Comparison of ENCODE assay signal across 33 cellular contexts in genomic region chr10:43049081-43049551, GRCh38. TPM values are rescaled to one million over a fixed set of nuclear protein-coding genes. Genes with fewer than 3 reads are reported as not detected.
DNase-seq lines count a peak whose midpoint lies in the region; ATAC-seq, FAIRE-seq and TF ChIP-seq lines count a peak whose summit lies in the region.
"Had no signal": no experiment of that assay in that cellular context is flagged by ENCODE, and none has a peak within 500 bp of the region (broad histone marks: within the 10 kb centered on the region; RNA-seq: fewer than 3 reads in every experiment).

No MANE protein-coding gene starts in this region.

- H3K4me3 ChIP-seq in kidney (ENCODE audit: low read length in 2 of 2) (no peak overlapping the region), transverse colon (no peak overlapping the region)
- H3K4me3 ChIP-seq: esophagus squamous epithelium, heart right ventricle, MG63, pancreas, stomach, thyroid gland had no signal

- peak overlapping the region; percentile 73; the same call in 1 of the 2 replicates for H3K27ac Mint-ChIP-seq in HFFc6
- no peak overlapping the region for H3K27ac Mint-ChIP-seq in activated CD8-positive, alpha-beta memory T cell treated with anti-CD3 and anti-CD28 coated beads, Interleukin-2, amount 10 ng/mL, durations not matched to agents 7 days and 5 days
- H3K27ac Mint-ChIP-seq: activated naive CD8-positive, alpha-beta T cell treated with anti-CD3 and anti-CD28 coated beads for 36 hours; activated T-helper 2 cell treated with anti-CD3 and anti-CD28 coated beads, Interferon-gamma antibody, Interleukin-2, Interleukin-4, amounts not matched to agents 10 μg/mL and 5 μg/mL and 100 μg/mL, durations not matched to agents 14 hours and 24 hours and 36 hours; nephron progenitor cell had no signal

- H3K9me3 ChIP-seq in kidney (ENCODE audit: control insufficient read depth in 1 of 2, low read length in 2 of 2) (no peaks in the 10 kb centered on the region), transverse colon (no peaks in the 10 kb centered on the region)
- H3K9me3 ChIP-seq: esophagus squamous epithelium, heart right ventricle, MG63, pancreas, stomach, thyroid gland had no signal

- intact Hi-C loops in cardiac septum (cut with DNase I) (no loop called here), Right ventricle myocardium superior (cut with DNase I) (no loop called here), kidney (cut with DNase I) (no loop called here), transverse colon (cut with DNase I; ENCODE audit: low total_unique reads) (no loop called here)

- WGBS in transverse colon (ENCODE audit: low coverage in 1 of 2), 2 donors, result 87% methylated on average over 10 of the region's 10 CpGs; no CpG with 5 or more reads in 1 of the 2 donors

- H3K4me3 Mint-ChIP-seq in HFFc6, result no peak overlapping the region
- H3K4me3 Mint-ChIP-seq in activated CD8-positive, alpha-beta memory T cell treated with anti-CD3 and anti-CD28 coated beads, Interleukin-2, amount 10 ng/mL, durations not matched to agents 7 days and 5 days, result no peak overlapping the region
- H3K4me3 Mint-ChIP-seq: activated naive CD8-positive, alpha-beta T cell treated with anti-CD3 and anti-CD28 coated beads for 36 hours; nephron progenitor cell had no signal

- in situ Hi-C loops in transverse colon (cut with MboI; ENCODE audit: low pct_ligation_motif_present in 1 of 4, low pct_unique_long_range_greater_than_20kb in 1 of 4, low sequenced_read_pairs in 3 of 4), result no loop called here

- no peak for TF ChIP-seq EP300 in transverse colon (IDR thresholded peaks at IDR 0.05; ENCODE audit: low read depth)

- peaks cover 7% of the 10 kb centered on the region for H3K27me3 Mint-ChIP-seq in HFFc6 (ENCODE audit: insufficient read depth)
- peaks cover 29% of the 10 kb centered on the region for H3K27me3 Mint-ChIP-seq in activated CD8-positive, alpha-beta memory T cell treated with anti-CD3 and anti-CD28 coated beads, Interleukin-2, amount 10 ng/mL, durations not matched to agents 7 days and 5 days
- H3K27me3 Mint-ChIP-seq: activated naive CD8-positive, alpha-beta T cell treated with anti-CD3 and anti-CD28 coated beads for 36 hours had no signal

- no peak for TF ChIP-seq CTCF in HFFc6 (IDR thresholded peaks at IDR 0.05)
- TF ChIP-seq CTCF in kidney (IDR thresholded peaks at IDR 0.05; ENCODE audit: borderline replicate concordance, extremely low read depth, insufficient read depth), result no peak
- no peak for TF ChIP-seq CTCF in transverse colon (IDR thresholded peaks at IDR 0.05)

- no peak overlapping the region for H3K27ac ChIP-seq in kidney (ENCODE audit: low read depth in 2 of 2, low read length in 2 of 2)
- H3K27ac ChIP-seq in transverse colon, result no peak overlapping the region
- H3K27ac ChIP-seq: esophagus squamous epithelium, foreskin keratinocyte, heart right ventricle, HL-60, KMS-11, pancreas, stomach, thyroid gland had no signal

- DNase-seq in cardiac septum (ENCODE audit: low spot score) (peak; percentile 61), Right ventricle myocardium superior (no peak), HFFc6 (no peak), kidney (peak; percentile 63), transverse colon (peak; percentile 0)
- DNase-seq in stimulated activated CD8-positive, alpha-beta memory T cell treated with anti-CD3 and anti-CD28 coated beads, Interleukin-4, amount 100 ng/mL, for 48 hours, result no peak
- DNase-seq in activated CD8-positive, alpha-beta memory T cell treated with anti-CD3 and anti-CD28 coated beads, Interleukin-2, amount 10 ng/mL, durations not matched to agents 7 days and 5 days, result no peak
- DNase-seq: activated CD4-positive, alpha-beta T cell treated with anti-CD3 and anti-CD28 coated beads, Interleukin-2, amount 50 U/mL, for 48 hours; activated CD4-positive, CD25-positive, alpha-beta regulatory T cell treated with anti-CD3 and anti-CD28 coated beads, Interleukin-2, amount 50 U/mL, for 72 hours; activated CD8-positive, alpha-beta memory T cell treated with anti-CD3 and anti-CD28 coated beads, Interleukin-2, amount 50 U/mL, for 48 hours; activated naive CD8-positive, alpha-beta T cell treated with anti-CD3 and anti-CD28 coated beads for 36 hours; central memory CD4-positive, alpha-beta T cell; dermis blood vessel endothelial cell; esophagus squamous epithelium; foreskin keratinocyte; heart right ventricle; MG63; NCI-H1105; NCI-H2029 treated with DMSO at 0.1 percent for 48 hours; NCI-H526; PC-3; stimulated activated CD4-positive, alpha-beta T cell treated with anti-CD3 and anti-CD28 coated beads, Interleukin-1b, Interleukin-23, amount 100 ng/mL, for 48 hours; stomach; thyroid gland had no signal

- H3K9me3 Mint-ChIP-seq in HFFc6, result no peaks in the 10 kb centered on the region
- no peaks in the 10 kb centered on the region for H3K9me3 Mint-ChIP-seq in activated CD8-positive, alpha-beta memory T cell treated with anti-CD3 and anti-CD28 coated beads, Interleukin-2, amount 10 ng/mL, durations not matched to agents 7 days and 5 days (ENCODE audit: low read depth)
- H3K9me3 Mint-ChIP-seq: activated naive CD8-positive, alpha-beta T cell treated with anti-CD3 and anti-CD28 coated beads for 36 hours; activated T-helper 2 cell treated with anti-CD3 and anti-CD28 coated beads, Interferon-gamma antibody, Interleukin-2, Interleukin-4, amounts not matched to agents 10 μg/mL and 5 μg/mL and 100 μg/mL, durations not matched to agents 14 hours and 24 hours and 36 hours; nephron progenitor cell had no signal

- H3K27me3 ChIP-seq in transverse colon, result no peaks in the 10 kb centered on the region
- H3K27me3 ChIP-seq: pancreas, thyroid gland had no signal

- no peak overlapping the region for H3K9ac ChIP-seq in kidney (ENCODE audit: low read length in 2 of 2)
- H3K9ac ChIP-seq: KMS-11 had no signal

- no peak for FAIRE-seq in kidney (lab: Jason Lieb, UNC)
- FAIRE-seq: GM12892, H54, pancreas had no signal

- peaks cover 22% of the 10 kb centered on the region for H3K4me1 Mint-ChIP-seq in HFFc6 (ENCODE audit: low read depth)
- no peaks in the 10 kb centered on the region for H3K4me1 Mint-ChIP-seq in activated CD8-positive, alpha-beta memory T cell treated with anti-CD3 and anti-CD28 coated beads, Interleukin-2, amount 10 ng/mL, durations not matched to agents 7 days and 5 days
- H3K4me1 Mint-ChIP-seq: activated naive CD8-positive, alpha-beta T cell treated with anti-CD3 and anti-CD28 coated beads for 36 hours had no signal

- TF ChIP-seq POLR2A in transverse colon (IDR thresholded peaks at IDR 0.05), result no peak

- H3K36me3 ChIP-seq in kidney (ENCODE audit: control insufficient read depth in 1 of 2, insufficient read depth in 2 of 2, low read length in 2 of 2), result no peaks in the 10 kb centered on the region
- no peaks in the 10 kb centered on the region for H3K36me3 ChIP-seq in transverse colon
- H3K36me3 ChIP-seq: esophagus squamous epithelium, heart right ventricle, MG63, pancreas, stomach, thyroid gland had no signal

- CTCF ChIA-PET in activated CD8-positive, alpha-beta memory T cell treated with anti-CD3 and anti-CD28 coated beads, Interleukin-2, amount 10 ng/mL, durations not matched to agents 7 days and 5 days (lab: Charles Lee), result no interaction called here

- ATAC-seq in Right ventricle myocardium superior (ENCODE audit: poor library complexity) (no peak), GM18858 (IDR thresholded peaks at IDR 0.05; ENCODE audit: unreplicated experiment) (no peak)
- no peak for ATAC-seq in activated CD8-positive, alpha-beta memory T cell treated with anti-CD3 and anti-CD28 coated beads, Interleukin-2, amount 10 ng/mL, durations not matched to agents 7 days and 5 days
- ATAC-seq: foreskin keratinocyte, pancreas, PC-3, Right ventricle myocardium inferior had no signal

- no peaks in the 10 kb centered on the region for H3K36me3 Mint-ChIP-seq in HFFc6 (ENCODE audit: low read depth)
- no peaks in the 10 kb centered on the region for H3K36me3 Mint-ChIP-seq in activated CD8-positive, alpha-beta memory T cell treated with anti-CD3 and anti-CD28 coated beads, Interleukin-2, amount 10 ng/mL, durations not matched to agents 7 days and 5 days
- H3K36me3 Mint-ChIP-seq: activated naive CD8-positive, alpha-beta T cell treated with anti-CD3 and anti-CD28 coated beads for 36 hours had no signal

- H3K4me1 ChIP-seq in kidney (ENCODE audit: control insufficient read depth in 1 of 2, insufficient read depth in 1 of 2, low read depth in 1 of 2, low read length in 2 of 2) (no peaks in the 10 kb centered on the region), transverse colon (peaks cover 0 to 8% (median 0%) of the 10 kb centered on the region in 4 donors)
- H3K4me1 ChIP-seq: esophagus squamous epithelium, foreskin keratinocyte, heart right ventricle, pancreas, stomach, thyroid gland had no signal

RNA-seq across cellular contexts. Expression of gene RET, which starts 27.8 kb away (rescaled TPM):
- total RNA-seq in cardiac septum (0.94 TPM), Right ventricle myocardium superior (6.6 TPM), kidney (3.1 TPM), transverse colon (1 to 10 TPM in 3 of 4 donors, under 1 TPM in 1; 0.37 to 5.6 (median 1.4) TPM)
- total RNA-seq in HFFc6 (2021; fragmentation: NEBNext Ultra II Directional; extraction: Animal tissue kit (Norgen Biotek cat#: 25700)), result under 1 TPM in 5 of 6 experiments, not detected in 1; 0.08 to 0.62 (median 0.46) TPM
- polyA plus RNA-seq in kidney (ENCODE audit: insufficient read depth, low read depth, low replicate concordance), result 1.1 TPM
- total RNA-seq in activated CD8-positive, alpha-beta memory T cell treated with anti-CD3 and anti-CD28 coated beads, Interleukin-2, amount 10 ng/mL, durations not matched to agents 7 days and 5 days, result under 1 TPM; 0.38 to 0.45 TPM
- total RNA-seq: activated naive CD8-positive, alpha-beta T cell treated with anti-CD3 and anti-CD28 coated beads for 36 hours; PC-3 had no signal

Comparison
In these comparisons a context has a peak if more than half of its experiments do, and no peak if none do; other contexts are left out.
1. DNase-seq: peak in cardiac septum (single experiment), kidney (single experiment) and transverse colon (single experiment); none in Right ventricle myocardium superior (single experiment), HFFc6 (single experiment), stimulated activated CD8-positive, alpha-beta memory T cell treated with anti-CD3 and anti-CD28 coated beads, Interleukin-4, amount 100 ng/mL, for 48 hours (single experiment) and activated CD8-positive, alpha-beta memory T cell treated with anti-CD3 and anti-CD28 coated beads, Interleukin-2, amount 10 ng/mL, durations not matched to agents 7 days and 5 days (single experiment).